13 cellular contexts compared by ENCODE assay signal in the genomic region with DNA sequence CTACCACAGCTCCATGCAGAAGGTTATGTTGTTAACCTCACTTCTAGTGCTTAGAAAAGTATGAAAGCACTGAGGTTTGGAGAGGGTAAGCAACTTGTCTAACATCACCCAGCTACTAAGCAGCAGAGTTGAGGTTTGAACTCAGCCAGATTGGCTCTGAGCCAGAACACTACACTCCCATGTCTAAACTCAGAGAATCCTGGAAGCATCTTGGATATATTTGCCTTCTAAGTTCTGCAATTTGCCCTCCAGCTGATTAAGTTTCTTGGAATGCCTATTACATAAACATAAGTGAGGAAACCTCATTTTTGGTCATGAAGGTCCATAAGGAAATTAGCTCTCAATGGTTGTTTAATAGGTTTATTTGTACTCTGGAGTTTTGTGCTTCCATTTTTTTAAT.
DNase-seq lines count a peak whose midpoint lies in the region; ATAC-seq and TF ChIP-seq lines count a peak whose summit lies in the region.
"Had no signal": no experiment of that assay in that cellular context is flagged by ENCODE, and none has a peak within 500 bp of the region (broad histone marks: within the 10 kb centered on the region; RNA-seq: fewer than 3 reads in every experiment).

No MANE protein-coding gene starts in this region.

- in situ Hi-C loops in astrocyte of the cerebellum (cut with HindIII; ENCODE audit: low sequenced_read_pairs) = no loop called here
- in situ Hi-C loops in transverse colon (cut with MboI; ENCODE audit: low pct_ligation_motif_present in 1 of 4, low pct_unique_long_range_greater_than_20kb in 1 of 4, low sequenced_read_pairs in 3 of 4) = no loop called here

- H3K4me3 Mint-ChIP-seq in activated T-helper 17 cell treated with anti-CD3 and anti-CD28 coated beads, Interleukin-2, amount 50 U/mL, for 72 hours = no peak overlapping the region

- DNase-seq in NCI-H82 (lab: John Stamatoyannopoulos, UW) (peak; percentile 20), NCI-H82 treated with DMSO at 0.1 percent for 48 hours (lab: John Stamatoyannopoulos, UW; ENCODE audit: unreplicated experiment) (no peak), astrocyte of the cerebellum (ENCODE audit: low read depth) (peak; percentile 57), hepatic stellate cell (ENCODE audit: low spot score) (peak; percentile 19), transverse colon (peak; percentile 11), SW480 (ENCODE audit: low spot score) (no peak)
- DNase-seq: activated CD4-positive, alpha-beta T cell treated with anti-CD3 and anti-CD28 coated beads, Interleukin-2, amount 50 U/mL, for 1 hour; activated naive CD4-positive, alpha-beta T cell treated with Interleukin-2 at 50 U/mL for 16 hours; stimulated activated CD8-positive, alpha-beta memory T cell treated with anti-CD3 and anti-CD28 coated beads, Interleukin-4, amount 100 ng/mL, for 48 hours had no signal

- H3K4me1 Mint-ChIP-seq in activated T-helper 17 cell treated with anti-CD3 and anti-CD28 coated beads, Interleukin-2, amount 50 U/mL, for 72 hours = no peaks in the 10 kb centered on the region

- H3K27ac Mint-ChIP-seq in activated T-helper 17 cell treated with anti-CD3 and anti-CD28 coated beads, Interleukin-2, amount 50 U/mL, for 72 hours = no peak overlapping the region

- peak overlapping the region in 3 of 4 donors; percentile 14 to 24 (median 15) for H3K27ac ChIP-seq in transverse colon
- H3K27ac ChIP-seq: A549 had no signal

- H3K9me3 Mint-ChIP-seq in activated T-helper 17 cell treated with anti-CD3 and anti-CD28 coated beads, Interleukin-2, amount 50 U/mL, for 72 hours = peaks cover 4% of the 10 kb centered on the region

- TF ChIP-seq CTCF in astrocyte of the cerebellum (IDR thresholded peaks at IDR 0.05; ENCODE audit: low read depth, low read length, missing control alignments) (no peak), transverse colon (IDR thresholded peaks at IDR 0.05) (no peak)

- TF ChIP-seq POLR2A in transverse colon (IDR thresholded peaks at IDR 0.05) = no peak

- no peak overlapping the region for H3K4me3 ChIP-seq in astrocyte of the cerebellum (ENCODE audit: low read depth, low read length)
- H3K4me3 ChIP-seq in transverse colon = no peak overlapping the region
- H3K4me3 ChIP-seq: A549 had no signal

- no peaks in the 10 kb centered on the region for H3K27me3 ChIP-seq in transverse colon

- no peaks in the 10 kb centered on the region for H3K27me3 Mint-ChIP-seq in activated T-helper 17 cell treated with anti-CD3 and anti-CD28 coated beads, Interleukin-2, amount 50 U/mL, for 72 hours

- H3K4me1 ChIP-seq in transverse colon = peaks cover 0 to 7% (median 1%) of the 10 kb centered on the region in 4 donors

- ATAC-seq in activated T-helper 17 cell treated with anti-CD3 and anti-CD28 coated beads, Interleukin-2, amount 50 U/mL, for 72 hours (replicated peaks) = no peak
- ATAC-seq in GM18873 (IDR thresholded peaks at IDR 0.05; ENCODE audit: low FRiP score, unreplicated experiment) = no peak
- ATAC-seq: A549, HCT116 had no signal

- no peaks in the 10 kb centered on the region for H3K9me3 ChIP-seq in transverse colon
- H3K9me3 ChIP-seq: A549 had no signal

- TF ChIP-seq EP300 in transverse colon (IDR thresholded peaks at IDR 0.05; ENCODE audit: low read depth) = no peak

- H3K36me3 ChIP-seq in transverse colon = no peaks in the 10 kb centered on the region

- no peaks in the 10 kb centered on the region for H3K36me3 Mint-ChIP-seq in activated T-helper 17 cell treated with anti-CD3 and anti-CD28 coated beads, Interleukin-2, amount 50 U/mL, for 72 hours (ENCODE audit: low read depth)

- intact Hi-C loops in transverse colon (cut with DNase I; ENCODE audit: low total_unique reads) = no loop called here

Comparison
In these comparisons a context has a peak if more than half of its experiments do, and no peak if none do; other contexts are left out.
1. DNase-seq: peak in NCI-H82 (single experiment), astrocyte of the cerebellum (single experiment), hepatic stellate cell (single experiment) and transverse colon (single experiment); none in NCI-H82 treated with DMSO at 0.1 percent for 48 hours (single experiment) and SW480 (single experiment).